ENCODE assay signal across 9 cellular contexts in genomic region chr2:237669628-237670351, GRCh38. TPM values are rescaled to one million over a fixed set of nuclear protein-coding genes. Genes with fewer than 3 reads are reported as not detected.
DNase-seq lines count a peak whose midpoint lies in the region; ATAC-seq and TF ChIP-seq lines count a peak whose summit lies in the region.
"Had no signal": no experiment of that assay in that cellular context is flagged by ENCODE, and none has a peak within 500 bp of the region (broad histone marks: within the 10 kb centered on the region; RNA-seq: fewer than 3 reads in every experiment).

No MANE protein-coding gene starts in this region.

- H3K36me3 ChIP-seq in mucosa of rectum (ENCODE audit: control insufficient read depth in 2 of 2, insufficient read depth in 2 of 2, low read length in 2 of 2) = no peaks in the 10 kb centered on the region
- H3K36me3 ChIP-seq in H7 (replicated peaks; ENCODE audit: control insufficient read depth, insufficient read depth, low read length) = no peaks in the 10 kb centered on the region

- H3K27ac ChIP-seq in mucosa of rectum (ENCODE audit: low read depth in 2 of 2, low read length in 2 of 2) = peak overlapping the region; percentile 45 to 53

- DNase-seq in AG10803 (ENCODE audit: low read depth) (peak; percentile 100), NCI-H187 treated with DMSO at 0.1 percent for 48 hours (lab: John Stamatoyannopoulos, UW) (peak; percentile 81), cardiac fibroblast (ENCODE audit: low read depth in 2 of 2) (peak; percentile 98 to 99), H7 (no peak), COR-L47 (lab: John Stamatoyannopoulos, UW) (no peak), SIG-M5 (lab: John Stamatoyannopoulos, UW) (no peak)
- DNase-seq: activated naive CD8-positive, alpha-beta T cell treated with anti-CD3 and anti-CD28 coated beads, Interleukin-2, amount 10 ng/mL, durations not matched to agents 7 days and 5 days had no signal

- TF ChIP-seq CTCF in AG10803 (conservative IDR thresholded peaks at IDR 0.05; ENCODE audit: low read length) (no peak), cardiac fibroblast (IDR thresholded peaks at IDR 0.05; ENCODE audit: low read depth, low read length) (no peak)

- peak; percentile 60 for ATAC-seq in GM21528 (IDR thresholded peaks at IDR 0.05; ENCODE audit: low FRiP score, unreplicated experiment)

- peak overlapping the region; percentile 35 for H3K4me3 ChIP-seq in AG10803 (ENCODE audit: low read length)
- no peak overlapping the region for H3K4me3 ChIP-seq in cardiac fibroblast (replicated peaks in 1 of 2; ENCODE audit: low read depth in 2 of 2, low read length in 2 of 2)
- no peak overlapping the region for H3K4me3 ChIP-seq in mucosa of rectum (ENCODE audit: low read length in 2 of 2)
- no peak overlapping the region for H3K4me3 ChIP-seq in H7 (ENCODE audit: insufficient read depth, low read depth, low read length)

- peaks cover 25 to 33% of the 10 kb centered on the region in 2 donors for H3K4me1 ChIP-seq in mucosa of rectum (ENCODE audit: control insufficient read depth in 2 of 2, insufficient read depth in 2 of 2, low read length in 2 of 2)

- H3K9me3 ChIP-seq in mucosa of rectum (ENCODE audit: control insufficient read depth in 2 of 2, low read length in 2 of 2) = no peaks in the 10 kb centered on the region

- H3K27me3 ChIP-seq in mucosa of rectum (ENCODE audit: control insufficient read depth in 2 of 2, insufficient read depth in 2 of 2, low read length in 2 of 2) (no peaks in the 10 kb centered on the region), H7 (ENCODE audit: control insufficient read depth, insufficient read depth, low read length) (no peaks in the 10 kb centered on the region)

- H3K9ac ChIP-seq in mucosa of rectum (ENCODE audit: low read depth in 1 of 2, low read length in 2 of 2) = peak overlapping the region; percentile 3 to 9

RNA-seq across cellular contexts. Expression of gene LRRFIP1, which starts 42.4 kb away (rescaled TPM):
- 49.9 and 101 TPM in 2 replicates for total RNA-seq in H7 (2014; rRNA removed; shearing (Covaris generic))

Comparison
In these comparisons a context has a peak if more than half of its experiments do, and no peak if none do; other contexts are left out.
1. DNase-seq: peak in AG10803 (single experiment), NCI-H187 treated with DMSO at 0.1 percent for 48 hours (single experiment) and cardiac fibroblast (2 of 2); none in H7 (single experiment), COR-L47 (single experiment) and SIG-M5 (single experiment).